In the genomic region with DNA sequence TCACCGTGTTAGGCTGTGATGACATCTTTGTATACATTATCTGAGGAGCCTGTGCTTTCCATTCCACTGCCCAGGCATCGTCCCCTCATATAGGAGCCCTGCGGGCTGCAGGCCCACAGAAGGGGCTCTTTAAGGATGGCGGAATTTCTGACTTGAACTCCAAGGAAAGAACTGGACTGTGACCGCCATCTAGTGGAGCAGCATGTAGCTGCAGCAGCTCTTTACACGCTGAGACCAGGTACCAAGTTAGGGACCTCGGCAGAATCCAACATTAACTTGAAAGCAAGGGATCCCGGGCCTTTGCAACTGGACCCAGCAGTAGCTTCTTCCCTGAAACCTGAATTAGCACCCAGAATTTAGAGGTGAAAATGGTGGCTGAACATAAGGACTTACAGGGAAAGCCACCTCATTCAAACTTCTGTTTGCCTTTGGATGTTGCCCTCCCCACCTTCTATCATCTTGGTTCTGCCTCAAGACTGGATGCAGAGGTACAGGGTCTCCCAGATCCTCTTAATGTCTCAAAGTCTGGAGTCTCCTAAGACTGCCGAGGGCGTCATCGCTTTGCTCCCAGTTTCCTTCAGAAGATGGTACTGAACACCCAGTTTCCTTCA, we compare ENCODE assay signal across 8 cellular contexts.
A peak's percentile ranks its signal among the peaks of the same experiment; 100 is the strongest.
DNase-seq lines count a peak whose midpoint lies in the region; ATAC-seq, FAIRE-seq and TF ChIP-seq lines count a peak whose summit lies in the region.

No MANE protein-coding gene starts in this region.

- no peaks in the 10 kb centered on the region for H3F3A ChIP-seq in PC-9 (ENCODE audit: insufficient read depth, low read depth)

- FAIRE-seq in bronchial epithelial cell (lab: Jason Lieb, UNC): no peak

- peak; percentile 92 for TF ChIP-seq CTCF in PC-9 (conservative IDR thresholded peaks at IDR 0.05)
- TF ChIP-seq CTCF in bronchial epithelial cell (IDR thresholded peaks at IDR 0.05; ENCODE audit: insufficient read depth, low read length, severe bottlenecking): peak; percentile 92

- H3K9ac ChIP-seq in Karpas-422 (ENCODE audit: low read length): no peak overlapping the region

- DNase-seq in GDM1 (lab: John Stamatoyannopoulos, UW) (peak; percentile 27), Karpas-422 (peak; percentile 91), PC-9 (peak; percentile 48 to 49), bronchial epithelial cell (ENCODE audit: low read depth) (peak; percentile 63), kidney tubule cell (ENCODE audit: low spot score) (peak; percentile 65)
- peak; percentile 7 to 16 for DNase-seq in stimulated activated CD8-positive, alpha-beta memory T cell treated with anti-CD3 and anti-CD28 coated beads, Interleukin-7, amount 100 ng/mL, for 48 hours (ENCODE audit: extremely low read depth in 1 of 2, low read depth in 1 of 2)

- H3K4me3 ChIP-seq in Karpas-422 (ENCODE audit: low read length): no peak overlapping the region
- no peak overlapping the region for H3K4me3 ChIP-seq in PC-9
- H3K4me3 ChIP-seq in bronchial epithelial cell (ENCODE audit: low read depth, low read length): no peak overlapping the region

- BruUV-seq in PC-9 (replicated peaks; lab: Mats Ljungman, UMichigan): no TSS peak

- H3K9me2 ChIP-seq in Karpas-422 (replicated peaks; ENCODE audit: insufficient read depth, low read length): no peaks in the 10 kb centered on the region
- H3K9me2 ChIP-seq in PC-9 (ENCODE audit: insufficient read depth): no peaks in the 10 kb centered on the region

- no peak overlapping the region for H2AFZ ChIP-seq in Karpas-422 (ENCODE audit: low read length)
- H2AFZ ChIP-seq in PC-9: no peak overlapping the region

- H3K27me3 ChIP-seq in Karpas-422 (ENCODE audit: low read length) (no peaks in the 10 kb centered on the region), PC-9 (ENCODE audit: insufficient read depth, low read depth) (peaks cover 82% of the 10 kb centered on the region), bronchial epithelial cell (ENCODE audit: control insufficient read depth, insufficient read depth, low read length) (no peaks in the 10 kb centered on the region)

- CTCF ChIA-PET in PC-9 (lab: Charles Lee): interaction anchor here (0.6 to 0.7 kb wide), 5 partner anchors 17 to 1398 kb away, joined by 3 to 15 read pairs (median 4); no protein-coding TSS in a partner anchor

- no peak overlapping the region for H3K4me2 ChIP-seq in Karpas-422 (ENCODE audit: low read depth, low read length, poor library complexity, severe bottlenecking)
- H3K4me2 ChIP-seq in PC-9: no peak overlapping the region

- H3K36me3 ChIP-seq in Karpas-422 (ENCODE audit: insufficient read depth, low read length) (no peaks in the 10 kb centered on the region), PC-9 (ENCODE audit: low read depth) (no peaks in the 10 kb centered on the region), bronchial epithelial cell (ENCODE audit: control insufficient read depth, insufficient read depth, low read length) (no peaks in the 10 kb centered on the region)

- POLR2A ChIA-PET in PC-9 (lab: Charles Lee; ENCODE audit: unreplicated experiment): interaction anchor here (0.6 kb wide), 1 partner anchor 850 kb away, joined by 19 read pairs; no protein-coding TSS in a partner anchor

- H3K27ac ChIP-seq in Karpas-422 (ENCODE audit: low read length) (no peak overlapping the region), PC-9 (no peak overlapping the region)

- no peak for ATAC-seq in HG03025 (IDR thresholded peaks at IDR 0.05; ENCODE audit: low FRiP score, unreplicated experiment)
- ATAC-seq in GM19397 (IDR thresholded peaks at IDR 0.05; ENCODE audit: unreplicated experiment): no peak

- H4K20me1 ChIP-seq in Karpas-422 (ENCODE audit: insufficient read depth, low read depth, low read length): no peaks in the 10 kb centered on the region
- no peaks in the 10 kb centered on the region for H4K20me1 ChIP-seq in PC-9 (ENCODE audit: insufficient read depth)

- H3K9me3 ChIP-seq in Karpas-422 (ENCODE audit: low read length) (no peaks in the 10 kb centered on the region), PC-9 (ENCODE audit: insufficient read depth, low read depth) (no peaks in the 10 kb centered on the region)

- peaks cover 22% of the 10 kb centered on the region for H3K4me1 ChIP-seq in Karpas-422 (ENCODE audit: low read length)
- no peaks in the 10 kb centered on the region for H3K4me1 ChIP-seq in PC-9 (replicated peaks; ENCODE audit: insufficient read depth)

- H3K79me2 ChIP-seq in Karpas-422 (ENCODE audit: low read length) (no peaks in the 10 kb centered on the region), PC-9 (ENCODE audit: low read depth) (no peaks in the 10 kb centered on the region)

- intact Hi-C loops in PC-9 (cut with micrococcal nuclease; ENCODE audit: unreplicated experiment): loop anchor here (5.0 kb wide), 3 partner anchors 316 to 516 kb away; no protein-coding TSS in a partner anchor

Comparison
In these comparisons a context has a peak if more than half of its experiments do, and no peak if none do; other contexts are left out.
1. DNase-seq: peak in every context shown above with its lines; median percentile 91 in Karpas-422; 65 in kidney tubule cell; 63 in bronchial epithelial cell; 48 in PC-9; 27 in GDM1; 12 in stimulated activated CD8-positive, alpha-beta memory T cell treated with anti-CD3 and anti-CD28 coated beads, Interleukin-7, amount 100 ng/mL, for 48 hours.